Comparison of ENCODE assay signal across 1 cellular context in the genomic region with DNA sequence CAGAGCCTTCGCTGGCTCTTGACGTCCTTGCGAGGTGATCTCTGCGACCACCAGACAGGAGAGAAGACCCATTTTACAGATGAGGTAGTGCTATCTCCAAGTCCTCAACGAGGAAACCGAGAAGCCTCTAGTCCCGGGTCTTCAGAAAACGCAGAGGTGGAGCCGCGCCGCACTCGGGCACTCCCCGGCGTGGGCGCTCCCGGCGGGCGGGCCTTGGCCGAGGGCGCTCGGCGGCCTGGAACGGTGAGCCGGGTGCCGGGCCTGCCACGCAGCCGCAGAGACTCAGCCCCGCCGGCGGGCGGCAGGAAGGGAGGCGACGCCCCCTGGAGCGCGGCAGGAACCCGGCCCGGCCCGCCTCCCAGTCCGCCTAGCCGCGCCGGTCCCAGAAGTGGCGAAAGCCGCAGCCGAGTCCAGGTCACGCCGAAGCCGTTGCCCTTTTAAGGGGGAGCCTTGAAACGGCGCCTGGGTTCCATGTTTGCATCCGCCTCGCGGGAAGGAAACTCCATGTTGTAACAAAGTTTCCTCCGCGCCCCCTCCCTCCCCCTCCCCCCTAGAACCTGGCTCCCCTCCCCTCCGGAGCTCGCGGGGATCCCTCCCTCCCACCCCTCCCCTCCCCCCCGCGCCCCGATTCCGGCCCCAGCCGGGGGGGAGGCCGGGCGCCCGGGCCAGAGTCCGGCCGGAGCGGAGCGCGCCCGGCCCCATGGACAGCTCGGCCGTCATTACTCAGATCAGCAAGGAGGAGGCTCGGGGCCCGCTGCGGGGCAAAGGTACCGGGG.
TF ChIP-seq lines count a peak whose summit lies in the region.

Gene CTDSP1, plus strand, starts transcription at position 478 of the 776 bp plus-strand sequence. Its CDS starts 223 bp downstream, at position 701.

TF ChIP-seq in A549, 52 proteins besides CTCF, POLR2A, EP300 and RAD21 (continued from another document):
- TF ChIP-seq TFCP2L1 (CRISPR knock-in tag; IDR thresholded peaks at IDR 0.05) (no peak), ZNF302 (CRISPR knock-in tag; IDR thresholded peaks at IDR 0.05) (no peak), SREBF2 (IDR thresholded peaks at IDR 0.05) (no peak), REST (IDR thresholded peaks at IDR 0.05) (no peak), HOXA7 (CRISPR knock-in tag; IDR thresholded peaks at IDR 0.05) (no peak), SMC3 (IDR thresholded peaks at IDR 0.05) (no peak), ZFP36 (IDR thresholded peaks at IDR 0.05; ENCODE audit: borderline replicate concordance, partially characterized antibody) (no peak), E2F6 (IDR thresholded peaks at IDR 0.05; ENCODE audit: borderline replicate concordance, low read depth) (peak; percentile 87), MAZ (IDR thresholded peaks at IDR 0.05; ENCODE audit: borderline replicate concordance, low read depth, low read length) (peak; percentile 48; the same call in 1 of the 2 replicates), MYC (IDR thresholded peaks at IDR 0.05; ENCODE audit: borderline replicate concordance, low read length) (no peak; the same call in 1 of the 2 replicates), RFX5 (IDR thresholded peaks at IDR 0.05) (no peak), HOXB5 (CRISPR knock-in tag; IDR thresholded peaks at IDR 0.05) (peak; percentile 66), JUNB (IDR thresholded peaks at IDR 0.05) (no peak), KDM1A (IDR thresholded peaks at IDR 0.05; ENCODE audit: low read depth) (peak; percentile 88; the same call in 1 of the 2 replicates), NR3C1 (IDR thresholded peaks at IDR 0.05) (no peak), GATA3 (IDR thresholded peaks at IDR 0.05; ENCODE audit: borderline replicate concordance) (no peak; the same call in 1 of the 2 replicates), CEBPB (IDR thresholded peaks at IDR 0.05) (peak in 1 of 2 experiments; percentile 59; a peak in 2 of 4 replicates), POLR2AphosphoS2 (conservative IDR thresholded peaks at IDR 0.05; ENCODE audit: low read length) (no peak), ELK1 (IDR thresholded peaks at IDR 0.05; ENCODE audit: low read depth, low read length) (no peak), RARB (CRISPR knock-in tag; IDR thresholded peaks at IDR 0.05) (no peak), MAFK (IDR thresholded peaks at IDR 0.05; ENCODE audit: partially characterized antibody) (no peak), TP53 (CRISPR knock-in tag; IDR thresholded peaks at IDR 0.05) (peak; percentile 74; the same call in 1 of the 2 replicates), HEYL (CRISPR knock-in tag; IDR thresholded peaks at IDR 0.05) (no peak), EHMT2 (IDR thresholded peaks at IDR 0.05; ENCODE audit: low read depth) (no peak), CBX2 (IDR thresholded peaks at IDR 0.05; ENCODE audit: borderline replicate concordance, low read depth) (no peak), BCL3 (IDR thresholded peaks at IDR 0.05) (peak; percentile 38; the same call in 1 of the 3 replicates), CBX8 (IDR thresholded peaks at IDR 0.05) (no peak), HOXB13 (CRISPR knock-in tag; IDR thresholded peaks at IDR 0.05; ENCODE audit: low read depth) (no peak), USF2 (IDR thresholded peaks at IDR 0.05) (no peak), ZSCAN20 (CRISPR knock-in tag; IDR thresholded peaks at IDR 0.05) (no peak), ESRRA (IDR thresholded peaks at IDR 0.05; ENCODE audit: borderline replicate concordance, low read length) (no peak), FOSB (CRISPR knock-in tag; IDR thresholded peaks at IDR 0.05) (no peak), JUN (IDR thresholded peaks at IDR 0.05) (peak; percentile 77 to 96), NFE2L2 (conservative IDR thresholded peaks at IDR 0.05; ENCODE audit: low read length) (no peak)
- TF ChIP-seq, protein P1, sequence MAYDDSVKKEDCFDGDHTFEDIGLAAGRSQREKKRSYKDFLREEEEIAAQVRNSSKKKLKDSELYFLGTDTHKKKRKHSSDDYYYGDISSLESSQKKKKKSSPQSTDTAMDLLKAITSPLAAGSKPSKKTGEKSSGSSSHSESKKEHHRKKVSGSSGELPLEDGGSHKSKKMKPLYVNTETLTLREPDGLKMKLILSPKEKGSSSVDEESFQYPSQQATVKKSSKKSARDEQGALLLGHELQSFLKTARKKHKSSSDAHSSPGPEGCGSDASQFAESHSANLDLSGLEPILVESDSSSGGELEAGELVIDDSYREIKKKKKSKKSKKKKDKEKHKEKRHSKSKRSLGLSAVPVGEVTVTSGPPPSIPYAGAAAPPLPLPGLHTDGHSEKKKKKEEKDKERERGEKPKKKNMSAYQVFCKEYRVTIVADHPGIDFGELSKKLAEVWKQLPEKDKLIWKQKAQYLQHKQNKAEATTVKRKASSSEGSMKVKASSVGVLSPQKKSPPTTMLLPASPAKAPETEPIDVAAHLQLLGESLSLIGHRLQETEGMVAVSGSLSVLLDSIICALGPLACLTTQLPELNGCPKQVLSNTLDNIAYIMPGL (CRISPR knock-in tag; IDR thresholded peaks at IDR 0.05; ENCODE audit: borderline replicate concordance), result no peak
- TF ChIP-seq, protein P2, sequence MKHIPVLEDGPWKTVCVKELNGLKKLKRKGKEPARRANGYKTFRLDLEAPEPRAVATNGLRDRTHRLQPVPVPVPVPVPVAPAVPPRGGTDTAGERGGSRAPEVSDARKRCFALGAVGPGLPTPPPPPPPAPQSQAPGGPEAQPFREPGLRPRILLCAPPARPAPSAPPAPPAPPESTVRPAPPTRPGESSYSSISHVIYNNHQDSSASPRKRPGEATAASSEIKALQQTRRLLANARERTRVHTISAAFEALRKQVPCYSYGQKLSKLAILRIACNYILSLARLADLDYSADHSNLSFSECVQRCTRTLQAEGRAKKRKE (CRISPR knock-in tag; IDR thresholded peaks at IDR 0.05; ENCODE audit: low read depth), result 0 out of 2 replicates have a peak, but pooled peaks have one; percentile 13
TF ChIP-seq in A549: peak in this region for 12.
